In the genomic region with DNA sequence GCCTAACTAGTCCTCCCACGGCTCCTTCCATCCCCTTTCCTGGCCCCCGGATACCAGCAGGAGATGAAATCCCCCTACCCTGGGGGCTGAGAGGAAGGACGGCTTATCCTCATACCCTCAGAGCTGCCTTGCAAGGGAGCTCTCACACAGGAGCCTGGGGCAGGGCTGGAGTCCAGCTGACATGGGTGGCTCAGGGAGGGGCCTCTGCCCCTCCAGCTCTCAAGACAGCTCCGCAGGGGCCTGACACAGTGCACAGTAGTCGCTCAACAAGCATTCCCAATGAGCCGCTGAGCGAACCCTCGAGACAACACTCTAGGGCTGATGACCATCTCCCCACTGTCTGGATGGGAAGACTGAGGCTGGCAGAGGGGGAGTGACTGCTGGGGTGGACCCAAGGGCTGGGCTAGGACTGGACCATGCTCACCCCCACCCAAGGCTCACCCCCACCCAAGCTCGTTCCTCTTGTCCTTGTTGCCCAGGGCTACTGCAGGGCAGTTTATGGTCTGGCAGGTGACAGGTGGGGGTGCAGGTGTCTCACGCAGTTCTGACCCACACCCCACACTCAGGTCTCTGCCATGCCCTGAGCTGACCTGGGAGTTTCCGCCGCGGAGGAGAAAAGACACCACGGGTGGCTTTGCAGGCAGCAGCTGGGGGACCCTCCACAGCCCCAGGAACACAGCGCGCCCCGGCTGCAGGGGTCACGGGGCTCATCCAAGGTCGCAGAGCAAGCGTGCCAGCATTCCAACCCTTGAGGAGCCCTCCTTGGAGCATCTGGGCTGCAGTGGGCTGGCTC, we compare ENCODE assay signal across 10 cellular contexts. TPM values are rescaled to one million over a fixed set of nuclear protein-coding genes. Genes with fewer than 3 reads are reported as not detected.
DNase-seq lines count a peak whose midpoint lies in the region; ATAC-seq and TF ChIP-seq lines count a peak whose summit lies in the region.
"Had no signal": no experiment of that assay in that cellular context is flagged by ENCODE, and none has a peak within 500 bp of the region (broad histone marks: within the 10 kb centered on the region; RNA-seq: fewer than 3 reads in every experiment).

No MANE protein-coding gene starts in this region.

- CTCF ChIA-PET in activated CD4-positive, alpha-beta T cell treated with anti-CD3 and anti-CD28 coated beads, Interleukin-2, amount 10 ng/mL, durations not matched to agents 7 days and 5 days (lab: Charles Lee): interaction anchor here (0.5 kb wide), 1 partner anchor 736 kb away, joined by 5 read pairs; no protein-coding TSS in a partner anchor

- DNase-seq in activated CD4-positive, alpha-beta T cell treated with anti-CD3 and anti-CD28 coated beads, Interleukin-2, amount 10 ng/mL, durations not matched to agents 7 days and 5 days: no peak
- DNase-seq in activated CD4-positive, alpha-beta T cell treated with anti-CD3 and anti-CD28 coated beads for 4 hours: no peak
- DNase-seq in left colon (peak; percentile 56 to 71), testis (no peak), UCSD-AML1 (lab: John Stamatoyannopoulos, UW; ENCODE audit: unreplicated experiment) (no peak), NCI-H2107 treated with DMSO at 0.1 percent for 48 hours (lab: John Stamatoyannopoulos, UW; ENCODE audit: unreplicated experiment) (no peak), GM19240 (ENCODE audit: insufficient read length, low spot score) (no peak)
- DNase-seq: COR-L47, MV-4-11 had no signal

- H3K4me3 ChIP-seq in testis: no peak overlapping the region

- WGBS in testis, 2 donors: 17 to 46% methylated on average over 1 to 19 of the region's 20 CpGs

- H3K27ac ChIP-seq in angular gyrus (ENCODE audit: low read depth, low read length) (peak overlapping the region; percentile 75), testis (peak overlapping the region; percentile 95 to 98)

- TF ChIP-seq POLR2A in testis (IDR thresholded peaks at IDR 0.05): no peak

- peak overlapping the region; percentile 45 for H3K4me3 Mint-ChIP-seq in activated CD4-positive, alpha-beta T cell treated with anti-CD3 and anti-CD28 coated beads, Interleukin-2, amount 10 ng/mL, durations not matched to agents 7 days and 5 days

- no peaks in the 10 kb centered on the region for H3K27me3 Mint-ChIP-seq in activated CD4-positive, alpha-beta T cell treated with anti-CD3 and anti-CD28 coated beads, Interleukin-2, amount 10 ng/mL, durations not matched to agents 7 days and 5 days

- peaks cover 64% of the 10 kb centered on the region for H3K4me1 ChIP-seq in testis

- H3K27me3 ChIP-seq in testis: no peaks in the 10 kb centered on the region

- intact Hi-C loops in left colon (cut with DNase I, micrococcal nuclease) (no loop called here), testis (cut with DNase I; ENCODE audit: low total_unique reads) (no loop called here)

- H3K27ac Mint-ChIP-seq in activated CD4-positive, alpha-beta T cell treated with anti-CD3 and anti-CD28 coated beads, Interleukin-2, amount 10 ng/mL, durations not matched to agents 7 days and 5 days: no peak overlapping the region

- H3K9me3 Mint-ChIP-seq in activated CD4-positive, alpha-beta T cell treated with anti-CD3 and anti-CD28 coated beads, Interleukin-2, amount 10 ng/mL, durations not matched to agents 7 days and 5 days: no peaks in the 10 kb centered on the region

- POLR2A ChIA-PET in activated CD4-positive, alpha-beta T cell treated with anti-CD3 and anti-CD28 coated beads, Interleukin-2, amount 10 ng/mL, durations not matched to agents 7 days and 5 days (lab: Charles Lee): no interaction called here

- ATAC-seq in left colon: no peak

- peaks cover 5% of the 10 kb centered on the region for H3K36me3 Mint-ChIP-seq in activated CD4-positive, alpha-beta T cell treated with anti-CD3 and anti-CD28 coated beads, Interleukin-2, amount 10 ng/mL, durations not matched to agents 7 days and 5 days (ENCODE audit: low read depth)

- no peaks in the 10 kb centered on the region for H3K9me3 ChIP-seq in testis

- no peaks in the 10 kb centered on the region for H3K36me3 ChIP-seq in testis (ENCODE audit: low read depth, missing control alignments)

- no peak for TF ChIP-seq CTCF in testis (IDR thresholded peaks at IDR 0.05)

- H3K4me1 Mint-ChIP-seq in activated CD4-positive, alpha-beta T cell treated with anti-CD3 and anti-CD28 coated beads, Interleukin-2, amount 10 ng/mL, durations not matched to agents 7 days and 5 days: peaks cover 9% of the 10 kb centered on the region

RNA-seq across cellular contexts. Expression of gene ZBTB7A, which starts 3.9 kb away (rescaled TPM):
- 10 to 100 TPM; 39.4 to 47.5 TPM for total RNA-seq in activated CD4-positive, alpha-beta T cell treated with anti-CD3 and anti-CD28 coated beads, Interleukin-2, amount 10 ng/mL, durations not matched to agents 7 days and 5 days
- total RNA-seq in left colon (100 to 1,000 TPM; 110 to 124 TPM), testis (10 to 100 TPM; 42.2 to 49.4 TPM)
- polyA plus RNA-seq in testis (ENCODE audit: insufficient read depth, low read depth, low replicate concordance): 7.5 TPM

RNA-seq across cellular contexts. Expression of gene PIAS4, which starts 55.2 kb away (rescaled TPM):
- total RNA-seq in activated CD4-positive, alpha-beta T cell treated with anti-CD3 and anti-CD28 coated beads, Interleukin-2, amount 10 ng/mL, durations not matched to agents 7 days and 5 days: 10 to 100 TPM; 33.3 to 40.4 TPM
- 10 to 100 TPM; 25.1 to 27.7 TPM for total RNA-seq in left colon
- total RNA-seq in testis: 10 to 100 TPM; 89.1 to 94.5 TPM
- 142 TPM for polyA plus RNA-seq in testis (ENCODE audit: insufficient read depth, low read depth, low replicate concordance)

Comparison
In these comparisons a context has a peak if more than half of its experiments do, and no peak if none do; other contexts are left out.
1. DNase-seq: peak in left colon (2 of 2); none in activated CD4-positive, alpha-beta T cell treated with anti-CD3 and anti-CD28 coated beads, Interleukin-2, amount 10 ng/mL, durations not matched to agents 7 days and 5 days (single experiment), activated CD4-positive, alpha-beta T cell treated with anti-CD3 and anti-CD28 coated beads for 4 hours (0 of 2), testis (single experiment), UCSD-AML1 (single experiment), NCI-H2107 treated with DMSO at 0.1 percent for 48 hours (single experiment) and GM19240 (single experiment).